35 cellular contexts compared by ENCODE assay signal in the genomic region with DNA sequence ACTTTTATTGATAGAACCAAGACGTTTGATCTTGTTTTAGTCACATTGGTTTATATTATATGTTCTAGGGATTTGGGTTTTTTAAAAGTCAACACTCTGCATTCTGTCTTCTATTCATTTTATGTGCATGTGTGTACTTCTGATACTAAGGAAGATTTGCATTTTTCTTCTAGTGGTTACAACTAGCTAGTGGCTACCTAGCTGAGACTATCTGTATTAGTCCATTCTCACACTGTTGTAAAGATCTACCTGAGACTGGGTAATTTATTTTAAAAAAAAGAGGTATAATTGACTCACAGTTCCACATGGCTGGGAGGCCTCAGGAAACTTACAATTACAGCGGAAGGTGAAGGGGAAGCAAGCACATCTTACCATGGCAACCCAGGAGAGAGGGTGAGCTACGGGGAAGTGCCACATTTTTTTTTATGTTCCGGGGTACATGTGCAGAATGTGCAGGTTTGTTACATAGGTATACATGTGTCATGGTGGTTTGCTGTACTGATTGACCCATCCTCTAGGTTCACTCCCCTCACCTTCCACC.
"Had no signal": no experiment of that assay in that cellular context is flagged by ENCODE, and none has a peak within 500 bp of the region (broad histone marks: within the 10 kb centered on the region; RNA-seq: fewer than 3 reads in every experiment).

No MANE protein-coding gene starts in this region.

- H3K4me1 ChIP-seq: adrenal gland, body of pancreas, esophagus squamous epithelium, gastroesophageal sphincter had no signal

- H3K27ac Mint-ChIP-seq: activated CD4-positive, alpha-beta memory T cell treated with anti-CD3 and anti-CD28 coated beads for 36 hours; activated CD4-positive, alpha-beta T cell treated with anti-CD3 and anti-CD28 coated beads for 36 hours; activated CD4-positive, alpha-beta T cell treated with anti-CD3 and anti-CD28 coated beads, Interleukin-2, amount 10 ng/mL, durations not matched to agents 24 days and 14 days; activated CD8-positive, alpha-beta memory T cell treated with anti-CD3 and anti-CD28 coated beads, Interleukin-2, amount 10 ng/mL, durations not matched to agents 7 days and 5 days; activated CD8-positive, alpha-beta T cell treated with anti-CD3 and anti-CD28 coated beads, Interleukin-2, amount 10 ng/mL, durations not matched to agents 7 days and 5 days; activated naive CD4-positive, alpha-beta T cell treated with anti-CD3 and anti-CD28 coated beads for 36 hours; activated naive CD4-positive, alpha-beta T cell treated with anti-CD3 and anti-CD28 coated beads, Interleukin-2, amount 50 U/mL, for 24 hours; activated naive CD8-positive, alpha-beta T cell treated with anti-CD3 and anti-CD28 coated beads for 36 hours; activated naive CD8-positive, alpha-beta T cell treated with anti-CD3 and anti-CD28 coated beads, Interleukin-2, amount 50 U/mL, for 24 hours; activated T-helper 2 cell treated with anti-CD3 and anti-CD28 coated beads, Interferon-gamma antibody, Interleukin-2, Interleukin-4, amounts not matched to agents 10 μg/mL and 5 μg/mL and 100 μg/mL, durations not matched to agents 14 hours and 24 hours and 36 hours; effector memory CD8-positive, alpha-beta T cell; T-helper 17 cell; T-helper 2 cell treated with Interferon-gamma antibody and Interleukin-4, amounts not matched to agents 5 μg/mL and 100 μg/mL, for 36 hours had no signal

- H3K4me1 Mint-ChIP-seq: activated naive CD8-positive, alpha-beta T cell treated with anti-CD3 and anti-CD28 coated beads, Interleukin-2, amount 50 U/mL, for 24 hours had no signal

- H3K27ac ChIP-seq: adrenal gland, body of pancreas, epithelial cell of prostate, esophagus squamous epithelium, gastroesophageal sphincter, WERI-Rb-1 had no signal

- H3K9me3 ChIP-seq: adrenal gland, body of pancreas, esophagus squamous epithelium had no signal

- H3K27me3 ChIP-seq: adrenal gland, body of pancreas, esophagus squamous epithelium, gastroesophageal sphincter had no signal

- H3K4me3 Mint-ChIP-seq: activated CD4-positive, alpha-beta memory T cell treated with anti-CD3 and anti-CD28 coated beads for 36 hours; activated CD4-positive, alpha-beta T cell treated with anti-CD3 and anti-CD28 coated beads for 36 hours; activated CD4-positive, alpha-beta T cell treated with anti-CD3 and anti-CD28 coated beads, Interleukin-2, amount 10 ng/mL, durations not matched to agents 24 days and 14 days; activated CD8-positive, alpha-beta memory T cell treated with anti-CD3 and anti-CD28 coated beads, Interleukin-2, amount 10 ng/mL, durations not matched to agents 7 days and 5 days; activated CD8-positive, alpha-beta T cell treated with anti-CD3 and anti-CD28 coated beads, Interleukin-2, amount 10 ng/mL, durations not matched to agents 7 days and 5 days; activated naive CD4-positive, alpha-beta T cell treated with anti-CD3 and anti-CD28 coated beads for 36 hours; activated naive CD4-positive, alpha-beta T cell treated with anti-CD3 and anti-CD28 coated beads, Interleukin-2, amount 50 U/mL, for 24 hours; activated naive CD8-positive, alpha-beta T cell treated with anti-CD3 and anti-CD28 coated beads for 36 hours; activated naive CD8-positive, alpha-beta T cell treated with anti-CD3 and anti-CD28 coated beads, Interleukin-2, amount 50 U/mL, for 24 hours; activated T-helper 1 cell treated with anti-CD3 and anti-CD28 coated beads, Interleukin-12 subunit alpha, Interleukin-12 subunit beta, Interleukin-2, Interleukin-4 antibody, amounts not matched to agents 30 ng/mL and 10 ng/mL and 1 ng/mL, durations not matched to agents 14 hours and 24 hours and 36 hours; effector memory CD8-positive, alpha-beta T cell; T-helper 17 cell; T-helper 2 cell treated with Interferon-gamma antibody and Interleukin-4, amounts not matched to agents 5 μg/mL and 100 μg/mL, for 36 hours had no signal

- H3K27me3 Mint-ChIP-seq: activated CD4-positive, alpha-beta memory T cell treated with anti-CD3 and anti-CD28 coated beads for 36 hours; activated CD4-positive, alpha-beta T cell treated with anti-CD3 and anti-CD28 coated beads for 36 hours; activated CD4-positive, alpha-beta T cell treated with anti-CD3 and anti-CD28 coated beads, Interleukin-2, amount 10 ng/mL, durations not matched to agents 24 days and 14 days; activated CD8-positive, alpha-beta memory T cell treated with anti-CD3 and anti-CD28 coated beads, Interleukin-2, amount 10 ng/mL, durations not matched to agents 7 days and 5 days; activated naive CD4-positive, alpha-beta T cell treated with anti-CD3 and anti-CD28 coated beads, Interleukin-2, amount 50 U/mL, for 24 hours; activated naive CD8-positive, alpha-beta T cell treated with anti-CD3 and anti-CD28 coated beads for 36 hours; activated naive CD8-positive, alpha-beta T cell treated with anti-CD3 and anti-CD28 coated beads, Interleukin-2, amount 50 U/mL, for 24 hours; effector memory CD8-positive, alpha-beta T cell; T-helper 17 cell had no signal

- H3K36me3 ChIP-seq: adrenal gland, WERI-Rb-1 had no signal

- ATAC-seq: activated CD4-positive, alpha-beta T cell treated with anti-CD3 and anti-CD28 coated beads for 36 hours; activated CD8-positive, alpha-beta memory T cell treated with anti-CD3 and anti-CD28 coated beads, Interleukin-2, amount 10 ng/mL, durations not matched to agents 7 days and 5 days; activated CD8-positive, alpha-beta T cell treated with anti-CD3 and anti-CD28 coated beads, Interleukin-2, amount 10 ng/mL, durations not matched to agents 7 days and 5 days; activated naive CD8-positive, alpha-beta T cell treated with anti-CD3 and anti-CD28 coated beads, Interleukin-2, amount 50 U/mL, for 24 hours; body of pancreas; effector memory CD8-positive, alpha-beta T cell; gastroesophageal sphincter; T-helper 17 cell had no signal

- H3K9me3 Mint-ChIP-seq: activated naive CD4-positive, alpha-beta T cell treated with anti-CD3 and anti-CD28 coated beads, Interleukin-2, amount 50 U/mL, for 24 hours had no signal

- DNase-seq: activated CD4-positive, alpha-beta memory T cell treated with anti-CD3 and anti-CD28 coated beads for 36 hours; activated CD4-positive, alpha-beta T cell treated with anti-CD3 and anti-CD28 coated beads for 36 hours; activated CD4-positive, alpha-beta T cell treated with anti-CD3 and anti-CD28 coated beads, Interleukin-2, amount 10 ng/mL, durations not matched to agents 24 days and 14 days; activated CD4-positive, CD25-positive, alpha-beta regulatory T cell; activated CD4-positive, CD25-positive, alpha-beta regulatory T cell treated with anti-CD3 and anti-CD28 coated beads, Interleukin-2, amount 50 U/mL, for 72 hours; activated CD8-positive, alpha-beta memory T cell treated with anti-CD3 and anti-CD28 coated beads, Interleukin-2, amount 10 ng/mL, durations not matched to agents 7 days and 5 days; activated CD8-positive, alpha-beta memory T cell treated with anti-CD3 and anti-CD28 coated beads, Interleukin-2, amount 50 U/mL, for 4 hours; activated CD8-positive, alpha-beta T cell treated with anti-CD3 and anti-CD28 coated beads, Interleukin-2, amount 10 ng/mL, durations not matched to agents 7 days and 5 days; activated effector memory CD4-positive, alpha-beta T cell treated with anti-CD3 and anti-CD28 coated beads, Interleukin-2, amount 50 U/mL, for 16 hours; activated naive CD4-positive, alpha-beta T cell treated with anti-CD3 and anti-CD28 coated beads for 36 hours; activated naive CD8-positive, alpha-beta T cell treated with anti-CD3 and anti-CD28 coated beads for 36 hours; activated naive CD8-positive, alpha-beta T cell treated with anti-CD3 and anti-CD28 coated beads, Interleukin-2, amount 50 U/mL, for 24 hours; activated T-cell treated with anti-CD3 and anti-CD28 coated beads, Interleukin-2, amount 50 U/mL, for 1 hour; activated T-cell treated with anti-CD3 and anti-CD28 coated beads, Interleukin-2, amount 50 U/mL, for 48 hours; adrenal gland; amygdala; aorta; body of pancreas; caudate nucleus; cortex of kidney; dermis blood vessel endothelial cell; effector CD4-positive, alpha-beta T cell; effector memory CD8-positive, alpha-beta T cell; esophagus squamous epithelium; foreskin melanocyte; head of caudate nucleus; T-helper 17 cell; T1000; WERI-Rb-1 had no signal

- H3K4me3 ChIP-seq: adrenal gland, body of pancreas, esophagus squamous epithelium, gastroesophageal sphincter had no signal
